Comparison of ENCODE assay signal across 3 cellular contexts in genomic region chr1:1402901-1403392, GRCh38. TPM values are rescaled to one million over a fixed set of nuclear protein-coding genes. Genes with fewer than 3 reads are reported as not detected.
"Had no signal": no experiment of that assay in that cellular context is flagged by ENCODE, and none has a peak within 500 bp of the region (broad histone marks: within the 10 kb centered on the region; RNA-seq: fewer than 3 reads in every experiment).

No MANE protein-coding gene starts in this region.

RNA-seq across cellular contexts. Expression of gene ANKRD65, which starts 18.1 kb away (rescaled TPM):
- total RNA-seq: activated CD8-positive, alpha-beta memory T cell treated with anti-CD3 and anti-CD28 coated beads, Interleukin-2, amount 10 ng/mL, durations not matched to agents 7 days and 5 days; activated naive CD8-positive, alpha-beta T cell treated with anti-CD3 and anti-CD28 coated beads, Interleukin-2, amount 10 ng/mL, durations not matched to agents 7 days and 5 days; T-helper 1 cell treated with Interleukin-12 subunit alpha and Interleukin-12 subunit beta and Interleukin-4 antibody, amounts not matched to agents 30 ng/mL and 1 ng/mL, for 36 hours had no signal
